ENCODE assay signal across 15 cellular contexts in genomic region chr9:122087406-122088200, GRCh38. TPM values are rescaled to one million over a fixed set of nuclear protein-coding genes. Genes with fewer than 3 reads are reported as not detected.
A peak's percentile ranks its signal among the peaks of the same experiment; 100 is the strongest.
DNase-seq lines count a peak whose midpoint lies in the region; ATAC-seq lines count a peak whose summit lies in the region.
"Had no signal": no experiment of that assay in that cellular context is flagged by ENCODE, and none has a peak within 500 bp of the region (broad histone marks: within the 10 kb centered on the region; RNA-seq: fewer than 3 reads in every experiment).

No MANE protein-coding gene starts in this region.

- no peaks in the 10 kb centered on the region for H3K27me3 Mint-ChIP-seq in naive thymus-derived CD8-positive, alpha-beta T cell

- POLR2A ChIA-PET in naive thymus-derived CD8-positive, alpha-beta T cell (lab: Charles Lee), result no interaction called here

- H3K9me3 Mint-ChIP-seq in naive thymus-derived CD8-positive, alpha-beta T cell, result no peaks in the 10 kb centered on the region
- H3K9me3 Mint-ChIP-seq: neural crest cell had no signal

- DNase-seq in HCEC 1CT, result peak; percentile 86
- DNase-seq in cerebellar cortex (ENCODE audit: low spot score), result peak; percentile 87
- no peak for DNase-seq in right cardiac atrium
- DNase-seq in stromal cell of bone marrow (ENCODE audit: low read depth), result peak; percentile 33
- DNase-seq in NCI-H2081 treated with DMSO at 0.1 percent for 48 hours (lab: John Stamatoyannopoulos, UW), result no peak
- no peak for DNase-seq in naive thymus-derived CD8-positive, alpha-beta T cell
- DNase-seq: activated T-cell treated with anti-CD3 and anti-CD28 coated beads for 4 hours, kidney, NCI-H526 treated with DMSO at 0.1 percent for 48 hours, SHP77 had no signal

- no peaks in the 10 kb centered on the region for H3K9me3 ChIP-seq in right cardiac atrium (ENCODE audit: control insufficient read depth, low read length)
- H3K9me3 ChIP-seq: breast epithelium had no signal

- 80% methylated on average over 8 of the region's 8 CpGs for WGBS in right cardiac atrium

- H3K4me1 ChIP-seq in right cardiac atrium (ENCODE audit: control insufficient read depth, insufficient read depth, low read length), result peaks cover 17% of the 10 kb centered on the region

- H3K4me1 Mint-ChIP-seq in naive thymus-derived CD8-positive, alpha-beta T cell, result peaks cover 23 to 42% (median 33%) of the 10 kb centered on the region in 4 donors

- intact Hi-C loops in right cardiac atrium (cut with DNase I), result no loop called here

- H3K27ac Mint-ChIP-seq in naive thymus-derived CD8-positive, alpha-beta T cell, result peak overlapping the region in 2 of 10 donors; percentile 34 to 65

- peak overlapping the region; percentile 34 for H3K27ac ChIP-seq in right cardiac atrium (ENCODE audit: low read length)
- H3K27ac ChIP-seq: breast epithelium had no signal

- no peak overlapping the region for H3K4me3 Mint-ChIP-seq in naive thymus-derived CD8-positive, alpha-beta T cell
- H3K4me3 Mint-ChIP-seq: neural crest cell had no signal

- H3K36me3 Mint-ChIP-seq in naive thymus-derived CD8-positive, alpha-beta T cell, result peaks cover 0 to 4% (median 0%) of the 10 kb centered on the region in 3 donors

- H3K27me3 ChIP-seq in right cardiac atrium (ENCODE audit: control insufficient read depth, insufficient read depth), result no peaks in the 10 kb centered on the region
- H3K27me3 ChIP-seq: breast epithelium had no signal

- ATAC-seq in right cardiac atrium, result no peak
- no peak for ATAC-seq in HG02840 (IDR thresholded peaks at IDR 0.05; ENCODE audit: low FRiP score, unreplicated experiment)
- ATAC-seq in GM18867 (IDR thresholded peaks at IDR 0.05; ENCODE audit: unreplicated experiment), result no peak
- ATAC-seq in naive thymus-derived CD8-positive, alpha-beta T cell, result no peak
- ATAC-seq: esophagus mucosa had no signal

- no peak overlapping the region for H3K4me3 ChIP-seq in right cardiac atrium (ENCODE audit: low read length)
- H3K4me3 ChIP-seq: breast epithelium had no signal

RNA-seq across cellular contexts. Expression of gene TTLL11, which starts 5.5 kb away (rescaled TPM):
- total RNA-seq in right cardiac atrium, result 1 to 10 TPM; 3.5 to 8.6 (median 5.8) TPM
- polyA plus RNA-seq in right cardiac atrium, result 3.4 TPM
- 1 to 10 TPM; 3.2 to 3.8 TPM for total RNA-seq in naive thymus-derived CD8-positive, alpha-beta T cell
- polyA plus RNA-seq in naive thymus-derived CD8-positive, alpha-beta T cell, result 1 to 10 TPM; 2.6 to 6.9 (median 6.1) TPM

Comparison
In these comparisons a context has a peak if more than half of its experiments do, and no peak if none do; other contexts are left out.
1. DNase-seq: peak in HCEC 1CT (single experiment), cerebellar cortex (single experiment) and stromal cell of bone marrow (single experiment); none in right cardiac atrium (0 of 3), NCI-H2081 treated with DMSO at 0.1 percent for 48 hours (single experiment) and naive thymus-derived CD8-positive, alpha-beta T cell (0 of 10).